1 cellular context compared by ENCODE assay signal in genomic region chr5:116076496-116076895, GRCh38.
A peak's percentile ranks its signal among the peaks of the same experiment; 100 is the strongest.
TF ChIP-seq lines count a peak whose summit lies in the region.

No MANE protein-coding gene starts in this region.

TF ChIP-seq in GM12878, 131 proteins besides CTCF, POLR2A, EP300 and RAD21 (continued from another document and continues in another):
- TF ChIP-seq BCL3 (IDR thresholded peaks at IDR 0.05; ENCODE audit: borderline replicate concordance, insufficient read depth, low read depth, low read length, poor library complexity, severe bottlenecking) (peak; percentile 75), CEBPB (IDR thresholded peaks at IDR 0.05; ENCODE audit: borderline replicate concordance in 1 of 2, low read depth in 2 of 2, low read length in 2 of 2) (no peak), CEBPZ (IDR thresholded peaks at IDR 0.05; ENCODE audit: low read depth, low read length) (no peak), STAT3 (IDR thresholded peaks at IDR 0.05; ENCODE audit: low read depth, low read length) (no peak), SMC3 (IDR thresholded peaks at IDR 0.05; ENCODE audit: borderline replicate concordance, low read length) (no peak), MTA2 (IDR thresholded peaks at IDR 0.05; ENCODE audit: low read depth) (peak; percentile 81), IRF3 (IDR thresholded peaks at IDR 0.05) (no peak), ZBTB4 (CRISPR knock-in tag; IDR thresholded peaks at IDR 0.05) (no peak), ZBTB11 (CRISPR knock-in tag; IDR thresholded peaks at IDR 0.05) (no peak), BRCA1 (IDR thresholded peaks at IDR 0.05; ENCODE audit: low read depth, low read length) (no peak), MAX (IDR thresholded peaks at IDR 0.05; ENCODE audit: low read depth, low read length) (no peak), TCF3 (IDR thresholded peaks at IDR 0.05; ENCODE audit: borderline replicate concordance, insufficient read depth, low read depth, low read length) (no peak), ZNF622 (IDR thresholded peaks at IDR 0.05) (no peak), PBX3 (IDR thresholded peaks at IDR 0.05; ENCODE audit: insufficient replicate concordance, low read depth, low read length) (no peak), KLF5 (IDR thresholded peaks at IDR 0.05; ENCODE audit: partially characterized antibody) (no peak), SIN3A (IDR thresholded peaks at IDR 0.05; ENCODE audit: low read depth, low read length) (no peak), CBX3 (IDR thresholded peaks at IDR 0.05; ENCODE audit: borderline replicate concordance, low read depth) (no peak), MEF2A (IDR thresholded peaks at IDR 0.05; ENCODE audit: insufficient read depth, low read depth, low read length) (0 out of 2 replicates have a peak, but pooled peaks have one; percentile 37), REST (IDR thresholded peaks at IDR 0.05; ENCODE audit: low read depth, low read length) (no peak), ZSCAN29 (IDR thresholded peaks at IDR 0.05) (no peak), NFXL1 (IDR thresholded peaks at IDR 0.05; ENCODE audit: borderline replicate concordance) (no peak), ASH2L (IDR thresholded peaks at IDR 0.05; ENCODE audit: borderline replicate concordance, low read depth) (no peak), NR2F1 (conservative IDR thresholded peaks at IDR 0.05) (no peak), POLR2AphosphoS5 (IDR thresholded peaks at IDR 0.05; ENCODE audit: low read length) (no peak), BCL11A (IDR thresholded peaks at IDR 0.05; ENCODE audit: low read depth, low read length) (peak; percentile 49; the same call in 1 of the 2 replicates), FOS (IDR thresholded peaks at IDR 0.05; ENCODE audit: borderline replicate concordance, extremely low read depth, insufficient read length) (no peak), SREBF1 (IDR thresholded peaks at IDR 0.05; ENCODE audit: low read length) (no peak), WRNIP1 (IDR thresholded peaks at IDR 0.05; ENCODE audit: borderline replicate concordance, low read depth, low read length) (no peak), ZNF207 (IDR thresholded peaks at IDR 0.05; ENCODE audit: borderline replicate concordance) (no peak), FOXK2 (IDR thresholded peaks at IDR 0.05) (no peak), PAX5 (IDR thresholded peaks at IDR 0.05; ENCODE audit: borderline replicate concordance, low read depth, low read length) (0 out of 2 replicates have a peak, but pooled peaks have one; percentile 43), ZNF274 (IDR thresholded peaks at IDR 0.05; ENCODE audit: insufficient read depth, insufficient read length) (no peak), FOXM1 (IDR thresholded peaks at IDR 0.05; ENCODE audit: low read depth, low read length) (peak; percentile 49; the same call in 1 of the 2 replicates), JUNB (IDR thresholded peaks at IDR 0.05) (peak; percentile 50), HSF1 (IDR thresholded peaks at IDR 0.05; ENCODE audit: low read depth, low read length) (no peak), KAT2A (conservative IDR thresholded peaks at IDR 0.05; ENCODE audit: control insufficient read depth, low read depth, low read length) (no peak), CHD2 (IDR thresholded peaks at IDR 0.05; ENCODE audit: borderline replicate concordance, low read depth, low read length) (no peak), TCF12 (IDR thresholded peaks at IDR 0.05; ENCODE audit: low read depth, low read length) (no peak), SMARCA5 (IDR thresholded peaks at IDR 0.05) (no peak), IRF4 (IDR thresholded peaks at IDR 0.05; ENCODE audit: low read depth, low read length) (0 out of 2 replicates have a peak, but pooled peaks have one; percentile 18), IRF5 (IDR thresholded peaks at IDR 0.05; ENCODE audit: borderline replicate concordance) (no peak)
